1 cellular context compared by ENCODE assay signal in genomic region chr6:166540631-166541331, GRCh38.
TF ChIP-seq lines count a peak whose summit lies in the region.

No MANE protein-coding gene starts in this region.

TF ChIP-seq in HepG2, 621 proteins besides CTCF, POLR2A, EP300 and RAD21 (continued from another document):
- no peak for TF ChIP-seq ZBTB33 (CRISPR knock-in tag; IDR thresholded peaks at IDR 0.05)
- no peak for TF ChIP-seq ZNF367 (CRISPR knock-in tag; IDR thresholded peaks at IDR 0.05; ENCODE audit: borderline replicate concordance)
- no peak for TF ChIP-seq SRSF1 (optimal IDR thresholded peaks at IDR 0.05; ENCODE audit: low read depth, low read length)
- TF ChIP-seq XBP1 (CRISPR knock-in tag; IDR thresholded peaks at IDR 0.05), result no peak
TF ChIP-seq in HepG2: peak in this region for 0.
